ENCODE assay signal across 29 cellular contexts in genomic region chr13:72412481-72412880, GRCh38.
"Had no signal": no experiment of that assay in that cellular context is flagged by ENCODE, and none has a peak within 500 bp of the region (broad histone marks: within the 10 kb centered on the region; RNA-seq: fewer than 3 reads in every experiment).

No MANE protein-coding gene starts in this region.

- H3K4me2 ChIP-seq: smooth muscle cell had no signal

- H3K27ac ChIP-seq: neutrophil, pancreas, prostate gland, skin epidermis, spleen, suprapubic skin, testis, tibial artery, transverse colon, upper lobe of right lung, uterus had no signal

- H3K36me3 ChIP-seq: neutrophil, pancreas, prostate gland, spleen, suprapubic skin, tibial artery, transverse colon, upper lobe of right lung, uterus had no signal

- H3K4me3 ChIP-seq: pancreas, prostate gland, skin epidermis, smooth muscle cell, spleen, suprapubic skin, testis, tibial artery, transverse colon, upper lobe of right lung, uterus had no signal

- DNase-seq: naive B cell; naive thymus-derived CD8-positive, alpha-beta T cell; nephron progenitor cell; nucleus accumbens; pancreas; right cardiac atrium; spleen; stimulated activated CD4-positive, alpha-beta T cell treated with anti-CD3 and anti-CD28 coated beads, Interleukin-12 subunit alpha, Interleukin-12 subunit beta, amount 100 ng/mL, for 4 hours; stimulated activated CD4-positive, alpha-beta T cell treated with anti-CD3 and anti-CD28 coated beads, Interleukin-1b, Interleukin-23, amount 100 ng/mL, for 48 hours; stimulated activated CD4-positive, alpha-beta T cell treated with anti-CD3 and anti-CD28 coated beads, Interleukin-4, amount 100 ng/mL, for 1 hour; stimulated activated CD4-positive, alpha-beta T cell treated with anti-CD3 and anti-CD28 coated beads, Interleukin-4, amount 100 ng/mL, for 4 hours; stimulated activated CD8-positive, alpha-beta memory T cell treated with anti-CD3 and anti-CD28 coated beads, Interleukin-4, amount 100 ng/mL, for 48 hours; stimulated activated naive CD4-positive, alpha-beta T cell; stimulated activated naive CD8-positive, alpha-beta T cell treated with anti-CD3 and anti-CD28 coated beads, Interleukin-15, amount 100 ng/mL, for 72 hours; stimulated activated naive CD8-positive, alpha-beta T cell treated with anti-CD3 and anti-CD28 coated beads, Interleukin-15, Interleukin-2, amounts not matched to agents 100 U/mL and 50 U/mL, for 24 hours; substantia nigra; testis; tibial artery; transverse colon; upper lobe of right lung; uterus had no signal

- H3K4me1 ChIP-seq: pancreas, prostate gland, spleen, suprapubic skin, testis, tibial artery, transverse colon, upper lobe of right lung, uterus had no signal

- H3K9me3 ChIP-seq: neutrophil, pancreas, prostate gland, spleen, suprapubic skin, testis, tibial artery, transverse colon, upper lobe of right lung, uterus had no signal

- ATAC-seq: naive thymus-derived CD8-positive, alpha-beta T cell; natural killer cell treated with Interleukin-12 subunit alpha and Interleukin-12 subunit beta and Interleukin-15 and Interleukin-18, amount 100 ng/mL, for 72 hours; right cardiac atrium; sciatic nerve; stimulated activated memory B cell treated with anti-CD40 and anti-IgM and Interleukin-4, amounts not matched to agents 10 μg/mL and 1 μg/mL and 100 μg/mL, for 72 hours; stimulated activated naive CD8-positive, alpha-beta T cell treated with anti-CD3 and anti-CD28 coated beads, Interleukin-15, amount 100 ng/mL, for 72 hours; stimulated activated naive CD8-positive, alpha-beta T cell treated with anti-CD3 and anti-CD28 coated beads, Interleukin-15, Interleukin-2, amounts not matched to agents 100 U/mL and 50 U/mL, for 24 hours; upper lobe of right lung had no signal

- H3K27me3 ChIP-seq: neutrophil, pancreas, spleen, suprapubic skin, testis, tibial artery, transverse colon, upper lobe of right lung, uterus had no signal
